ENCODE assay signal across 11 cellular contexts in genomic region chr3:28136607-28137216, GRCh38.
"Had no signal": no experiment of that assay in that cellular context is flagged by ENCODE, and none has a peak within 500 bp of the region (broad histone marks: within the 10 kb centered on the region; RNA-seq: fewer than 3 reads in every experiment).

No MANE protein-coding gene starts in this region.

- H2AFZ ChIP-seq: GM23248, GM23338 had no signal

- ATAC-seq: GM23338, HCT116 had no signal

- DNase-seq: GM23248, GOT3, H7, H9, HCEC 1CT, HFFc6 had no signal

- H3K9me3 ChIP-seq: HAP-1 had no signal

- FAIRE-seq: H1, H54 had no signal

- H3K4me3 ChIP-seq: GM23248, GM23338, HAP-1 had no signal

- H3K36me3 ChIP-seq: HAP-1 had no signal

- H3K9ac ChIP-seq: GM23248 had no signal

- H3K4me2 ChIP-seq: GM23338 had no signal

- H3K27ac ChIP-seq: GM23248 had no signal

- H3K4me1 ChIP-seq: HAP-1 had no signal
